11 cellular contexts compared by ENCODE assay signal in the genomic region with DNA sequence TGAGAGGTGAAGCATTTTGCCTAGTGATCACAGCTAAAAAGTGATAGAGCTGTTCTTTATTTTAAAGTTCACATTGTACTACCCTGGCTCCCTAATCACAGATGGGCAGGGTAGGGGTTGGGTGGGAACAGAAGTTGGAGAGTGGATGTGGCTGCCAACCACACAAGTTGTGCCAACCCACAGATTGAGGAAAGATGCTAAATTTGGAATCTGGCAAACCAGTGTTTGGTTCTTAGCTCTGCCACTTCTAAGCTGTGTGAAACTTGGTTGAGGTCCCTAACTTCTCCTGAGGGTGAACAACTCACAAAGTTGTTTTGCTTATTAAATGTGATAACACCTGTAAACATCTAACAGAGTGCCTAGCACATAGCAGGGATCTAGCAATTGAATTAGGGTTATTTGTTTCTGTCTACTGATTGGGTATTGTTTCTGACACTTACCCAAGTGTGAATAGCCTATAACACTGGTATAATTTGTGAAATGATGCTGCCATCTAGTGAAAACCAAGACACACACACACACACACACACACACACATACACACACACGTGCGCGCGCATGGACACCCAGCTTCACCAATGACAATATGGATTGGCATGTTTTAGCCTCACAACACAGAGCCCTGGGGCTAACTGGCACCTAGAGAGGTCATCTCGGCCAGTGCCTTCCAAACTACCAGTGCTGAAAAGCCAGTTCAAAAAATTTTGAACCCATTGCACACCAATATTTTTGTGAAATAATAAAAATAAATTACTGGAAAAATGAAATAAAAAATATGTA. TPM values are rescaled to one million over a fixed set of nuclear protein-coding genes. Genes with fewer than 3 reads are reported as not detected.
DNase-seq lines count a peak whose midpoint lies in the region; ATAC-seq, FAIRE-seq and TF ChIP-seq lines count a peak whose summit lies in the region.
"Had no signal": no experiment of that assay in that cellular context is flagged by ENCODE, and none has a peak within 500 bp of the region (broad histone marks: within the 10 kb centered on the region; RNA-seq: fewer than 3 reads in every experiment).

No MANE protein-coding gene starts in this region.

- POLR2A ChIA-PET in activated CD8-positive, alpha-beta T cell treated with anti-CD3 and anti-CD28 coated beads for 36 hours (lab: Charles Lee) = interaction anchor here (0.6 to 1.0 kb wide), 3 partner anchors 13 to 97 kb away, joined by 3 to 4 read pairs (median 3); no protein-coding TSS in a partner anchor

- peak overlapping the region; percentile 44 for H3K27ac Mint-ChIP-seq in activated CD8-positive, alpha-beta T cell treated with anti-CD3 and anti-CD28 coated beads for 36 hours
- H3K27ac Mint-ChIP-seq: T-cell had no signal

- H3K4me1 ChIP-seq in KMS-11 (ENCODE audit: low read depth, poor library complexity, severe bottlenecking) = peaks cover 21% of the 10 kb centered on the region
- no peaks in the 10 kb centered on the region for H3K4me1 ChIP-seq in kidney (ENCODE audit: control insufficient read depth in 1 of 2, insufficient read depth in 1 of 2, low read depth in 1 of 2, low read length in 2 of 2)

- no peak for FAIRE-seq in kidney (lab: Jason Lieb, UNC)
- FAIRE-seq: islet of Langerhans had no signal

- H3K4me2 ChIP-seq in KMS-11 = peak overlapping the region; percentile 34; the same call in 1 of the 2 replicates

- TF ChIP-seq CTCF in KMS-11 (conservative IDR thresholded peaks at IDR 0.05; ENCODE audit: low read depth, low read length) (no peak), kidney (IDR thresholded peaks at IDR 0.05; ENCODE audit: borderline replicate concordance, extremely low read depth, insufficient read depth) (no peak)
- no peak for TF ChIP-seq CTCF in activated CD8-positive, alpha-beta T cell treated with anti-CD3 and anti-CD28 coated beads for 36 hours (IDR thresholded peaks at IDR 0.05)

- peaks cover 0 to 4% of the 10 kb centered on the region in 2 donors for H3K9me3 ChIP-seq in kidney (ENCODE audit: control insufficient read depth in 1 of 2, low read length in 2 of 2)
- H3K9me3 ChIP-seq: tibial nerve had no signal

- no peak overlapping the region for H3K9ac ChIP-seq in KMS-11
- H3K9ac ChIP-seq in kidney (ENCODE audit: low read length in 2 of 2) = no peak overlapping the region

- intact Hi-C loops in activated CD8-positive, alpha-beta T cell treated with anti-CD3 and anti-CD28 coated beads for 36 hours (cut with micrococcal nuclease) = loop anchor here (5.0 kb wide), 1 partner anchor 73 kb away; a partner anchor contains a TSS
- intact Hi-C loops in kidney (cut with DNase I) = no loop called here

- peak; percentile 8 for DNase-seq in NCI-H1105 treated with DMSO at 0.1 percent for 48 hours (lab: John Stamatoyannopoulos, UW)
- DNase-seq in NCI-H1105 (lab: John Stamatoyannopoulos, UW) = no peak
- peak; percentile 74 for DNase-seq in activated CD8-positive, alpha-beta T cell treated with anti-CD3 and anti-CD28 coated beads for 36 hours
- peak; percentile 23 for DNase-seq in kidney
- no peak for DNase-seq in middle frontal gyrus (ENCODE audit: extremely low spot score, low spot score)
- no peak for DNase-seq in NCI-H146 (lab: John Stamatoyannopoulos, UW)
- no peak for DNase-seq in GF-D8 (lab: John Stamatoyannopoulos, UW)

- H3K9me3 Mint-ChIP-seq in activated CD8-positive, alpha-beta T cell treated with anti-CD3 and anti-CD28 coated beads for 36 hours = no peaks in the 10 kb centered on the region
- H3K9me3 Mint-ChIP-seq: T-cell had no signal

- ATAC-seq in activated CD8-positive, alpha-beta T cell treated with anti-CD3 and anti-CD28 coated beads for 36 hours = peak; percentile 81
- ATAC-seq: T-cell had no signal

- no peaks in the 10 kb centered on the region for H3K79me2 ChIP-seq in KMS-11 (ENCODE audit: insufficient read depth, low read depth)

- H3K27ac ChIP-seq in KMS-11 = no peak overlapping the region
- H3K27ac ChIP-seq in kidney (ENCODE audit: low read depth in 2 of 2, low read length in 2 of 2) = no peak overlapping the region
- H3K27ac ChIP-seq: tibial nerve had no signal

- no peaks in the 10 kb centered on the region for H3K27me3 ChIP-seq in KMS-11 (ENCODE audit: insufficient read depth, low read depth)
- H3K27me3 ChIP-seq: tibial nerve had no signal

- peaks cover 11% of the 10 kb centered on the region for H3K4me1 Mint-ChIP-seq in activated CD8-positive, alpha-beta T cell treated with anti-CD3 and anti-CD28 coated beads for 36 hours (ENCODE audit: low read depth)
- H3K4me1 Mint-ChIP-seq: T-cell had no signal

- CTCF ChIA-PET in activated CD8-positive, alpha-beta T cell treated with anti-CD3 and anti-CD28 coated beads for 36 hours (lab: Charles Lee) = interaction anchor here (0.5 to 2.1 kb wide), 17 partner anchors 11 to 172 kb away, joined by 3 to 16 read pairs (median 4); no protein-coding TSS in a partner anchor

- H4K20me1 ChIP-seq in KMS-11 (ENCODE audit: insufficient read depth) = no peaks in the 10 kb centered on the region

- H3K27me3 Mint-ChIP-seq in activated CD8-positive, alpha-beta T cell treated with anti-CD3 and anti-CD28 coated beads for 36 hours = peaks cover 1% of the 10 kb centered on the region

- peak overlapping the region; percentile 31; the same call in 1 of the 2 replicates for H2AFZ ChIP-seq in KMS-11 (ENCODE audit: low read depth)

- no peaks in the 10 kb centered on the region for H3K36me3 ChIP-seq in KMS-11 (ENCODE audit: insufficient read depth)
- no peaks in the 10 kb centered on the region for H3K36me3 ChIP-seq in kidney (ENCODE audit: control insufficient read depth in 1 of 2, insufficient read depth in 2 of 2, low read length in 2 of 2)
- H3K36me3 ChIP-seq: tibial nerve had no signal

- no peak overlapping the region for H3K4me3 Mint-ChIP-seq in activated CD8-positive, alpha-beta T cell treated with anti-CD3 and anti-CD28 coated beads for 36 hours
- H3K4me3 Mint-ChIP-seq: T-cell had no signal

- peaks cover 11% of the 10 kb centered on the region for H3K36me3 Mint-ChIP-seq in activated CD8-positive, alpha-beta T cell treated with anti-CD3 and anti-CD28 coated beads for 36 hours (ENCODE audit: low read depth)
- H3K36me3 Mint-ChIP-seq: T-cell had no signal

- no peak overlapping the region for H3K4me3 ChIP-seq in KMS-11 (IDR thresholded peaks at IDR 0.05; ENCODE audit: insufficient read depth, low read depth, low read length)
- no peak overlapping the region for H3K4me3 ChIP-seq in kidney (ENCODE audit: low read length in 2 of 2)
- H3K4me3 ChIP-seq: tibial nerve had no signal

RNA-seq across cellular contexts. Expression of a gene that starts 25.3 kb away (rescaled TPM):
- 10 to 100 TPM; 21.2 to 24.7 TPM for total RNA-seq in activated CD8-positive, alpha-beta T cell treated with anti-CD3 and anti-CD28 coated beads for 36 hours
- not detected for total RNA-seq in kidney
- not detected for polyA plus RNA-seq in kidney (ENCODE audit: insufficient read depth, low read depth, low replicate concordance)
- total RNA-seq: T-cell had no signal

Comparison
In these comparisons a context has a peak if more than half of its experiments do, and no peak if none do; other contexts are left out.
1. DNase-seq: peak in NCI-H1105 treated with DMSO at 0.1 percent for 48 hours (single experiment), activated CD8-positive, alpha-beta T cell treated with anti-CD3 and anti-CD28 coated beads for 36 hours (single experiment) and kidney (single experiment); none in NCI-H1105 (single experiment), middle frontal gyrus (single experiment), NCI-H146 (single experiment) and GF-D8 (single experiment).
2. RNA of a gene that starts 25.3 kb away (total RNA-seq): 21.2 to 24.7 TPM in activated CD8-positive, alpha-beta T cell treated with anti-CD3 and anti-CD28 coated beads for 36 hours; not detected in kidney (single experiment); every median in the first group is over 10 times any median in the second.